1 cellular context compared by ENCODE assay signal in genomic region chr7:143290293-143290692, GRCh38.
TF ChIP-seq lines count a peak whose summit lies in the region.

No MANE protein-coding gene starts in this region.

TF ChIP-seq in WTC11, 78 proteins besides CTCF, POLR2A, EP300 and RAD21:
- TF ChIP-seq, protein P1, sequence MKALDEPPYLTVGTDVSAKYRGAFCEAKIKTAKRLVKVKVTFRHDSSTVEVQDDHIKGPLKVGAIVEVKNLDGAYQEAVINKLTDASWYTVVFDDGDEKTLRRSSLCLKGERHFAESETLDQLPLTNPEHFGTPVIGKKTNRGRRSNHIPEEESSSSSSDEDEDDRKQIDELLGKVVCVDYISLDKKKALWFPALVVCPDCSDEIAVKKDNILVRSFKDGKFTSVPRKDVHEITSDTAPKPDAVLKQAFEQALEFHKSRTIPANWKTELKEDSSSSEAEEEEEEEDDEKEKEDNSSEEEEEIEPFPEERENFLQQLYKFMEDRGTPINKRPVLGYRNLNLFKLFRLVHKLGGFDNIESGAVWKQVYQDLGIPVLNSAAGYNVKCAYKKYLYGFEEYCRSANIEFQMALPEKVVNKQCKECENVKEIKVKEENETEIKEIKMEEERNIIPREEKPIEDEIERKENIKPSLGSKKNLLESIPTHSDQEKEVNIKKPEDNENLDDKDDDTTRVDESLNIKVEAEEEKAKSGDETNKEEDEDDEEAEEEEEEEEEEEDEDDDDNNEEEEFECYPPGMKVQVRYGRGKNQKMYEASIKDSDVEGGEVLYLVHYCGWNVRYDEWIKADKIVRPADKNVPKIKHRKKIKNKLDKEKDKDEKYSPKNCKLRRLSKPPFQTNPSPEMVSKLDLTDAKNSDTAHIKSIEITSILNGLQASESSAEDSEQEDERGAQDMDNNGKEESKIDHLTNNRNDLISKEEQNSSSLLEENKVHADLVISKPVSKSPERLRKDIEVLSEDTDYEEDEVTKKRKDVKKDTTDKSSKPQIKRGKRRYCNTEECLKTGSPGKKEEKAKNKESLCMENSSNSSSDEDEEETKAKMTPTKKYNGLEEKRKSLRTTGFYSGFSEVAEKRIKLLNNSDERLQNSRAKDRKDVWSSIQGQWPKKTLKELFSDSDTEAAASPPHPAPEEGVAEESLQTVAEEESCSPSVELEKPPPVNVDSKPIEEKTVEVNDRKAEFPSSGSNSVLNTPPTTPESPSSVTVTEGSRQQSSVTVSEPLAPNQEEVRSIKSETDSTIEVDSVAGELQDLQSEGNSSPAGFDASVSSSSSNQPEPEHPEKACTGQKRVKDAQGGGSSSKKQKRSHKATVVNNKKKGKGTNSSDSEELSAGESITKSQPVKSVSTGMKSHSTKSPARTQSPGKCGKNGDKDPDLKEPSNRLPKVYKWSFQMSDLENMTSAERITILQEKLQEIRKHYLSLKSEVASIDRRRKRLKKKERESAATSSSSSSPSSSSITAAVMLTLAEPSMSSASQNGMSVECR (CRISPR knock-in tag; IDR thresholded peaks at IDR 0.05; ENCODE audit: borderline replicate concordance): no peak
- TF ChIP-seq, protein P2, sequence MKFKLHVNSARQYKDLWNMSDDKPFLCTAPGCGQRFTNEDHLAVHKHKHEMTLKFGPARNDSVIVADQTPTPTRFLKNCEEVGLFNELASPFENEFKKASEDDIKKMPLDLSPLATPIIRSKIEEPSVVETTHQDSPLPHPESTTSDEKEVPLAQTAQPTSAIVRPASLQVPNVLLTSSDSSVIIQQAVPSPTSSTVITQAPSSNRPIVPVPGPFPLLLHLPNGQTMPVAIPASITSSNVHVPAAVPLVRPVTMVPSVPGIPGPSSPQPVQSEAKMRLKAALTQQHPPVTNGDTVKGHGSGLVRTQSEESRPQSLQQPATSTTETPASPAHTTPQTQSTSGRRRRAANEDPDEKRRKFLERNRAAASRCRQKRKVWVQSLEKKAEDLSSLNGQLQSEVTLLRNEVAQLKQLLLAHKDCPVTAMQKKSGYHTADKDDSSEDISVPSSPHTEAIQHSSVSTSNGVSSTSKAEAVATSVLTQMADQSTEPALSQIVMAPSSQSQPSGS (CRISPR knock-in tag; IDR thresholded peaks at IDR 0.05; ENCODE audit: borderline replicate concordance, low read depth): no peak
- TF ChIP-seq TEAD1 (CRISPR knock-in tag; IDR thresholded peaks at IDR 0.05): no peak
- TF ChIP-seq, protein P3, sequence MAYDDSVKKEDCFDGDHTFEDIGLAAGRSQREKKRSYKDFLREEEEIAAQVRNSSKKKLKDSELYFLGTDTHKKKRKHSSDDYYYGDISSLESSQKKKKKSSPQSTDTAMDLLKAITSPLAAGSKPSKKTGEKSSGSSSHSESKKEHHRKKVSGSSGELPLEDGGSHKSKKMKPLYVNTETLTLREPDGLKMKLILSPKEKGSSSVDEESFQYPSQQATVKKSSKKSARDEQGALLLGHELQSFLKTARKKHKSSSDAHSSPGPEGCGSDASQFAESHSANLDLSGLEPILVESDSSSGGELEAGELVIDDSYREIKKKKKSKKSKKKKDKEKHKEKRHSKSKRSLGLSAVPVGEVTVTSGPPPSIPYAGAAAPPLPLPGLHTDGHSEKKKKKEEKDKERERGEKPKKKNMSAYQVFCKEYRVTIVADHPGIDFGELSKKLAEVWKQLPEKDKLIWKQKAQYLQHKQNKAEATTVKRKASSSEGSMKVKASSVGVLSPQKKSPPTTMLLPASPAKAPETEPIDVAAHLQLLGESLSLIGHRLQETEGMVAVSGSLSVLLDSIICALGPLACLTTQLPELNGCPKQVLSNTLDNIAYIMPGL (CRISPR knock-in tag; IDR thresholded peaks at IDR 0.05): no peak
- no peak for TF ChIP-seq SP1 (CRISPR knock-in tag; conservative IDR thresholded peaks at IDR 0.05)
- no peak for TF ChIP-seq JUN (CRISPR knock-in tag; IDR thresholded peaks at IDR 0.05)
- no peak for TF ChIP-seq FOXP1 (CRISPR knock-in tag; IDR thresholded peaks at IDR 0.05; ENCODE audit: borderline replicate concordance)
- TF ChIP-seq, protein P4, sequence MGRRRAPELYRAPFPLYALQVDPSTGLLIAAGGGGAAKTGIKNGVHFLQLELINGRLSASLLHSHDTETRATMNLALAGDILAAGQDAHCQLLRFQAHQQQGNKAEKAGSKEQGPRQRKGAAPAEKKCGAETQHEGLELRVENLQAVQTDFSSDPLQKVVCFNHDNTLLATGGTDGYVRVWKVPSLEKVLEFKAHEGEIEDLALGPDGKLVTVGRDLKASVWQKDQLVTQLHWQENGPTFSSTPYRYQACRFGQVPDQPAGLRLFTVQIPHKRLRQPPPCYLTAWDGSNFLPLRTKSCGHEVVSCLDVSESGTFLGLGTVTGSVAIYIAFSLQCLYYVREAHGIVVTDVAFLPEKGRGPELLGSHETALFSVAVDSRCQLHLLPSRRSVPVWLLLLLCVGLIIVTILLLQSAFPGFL (CRISPR knock-in tag; IDR thresholded peaks at IDR 0.05; ENCODE audit: borderline replicate concordance): no peak
- TF ChIP-seq, protein P5, sequence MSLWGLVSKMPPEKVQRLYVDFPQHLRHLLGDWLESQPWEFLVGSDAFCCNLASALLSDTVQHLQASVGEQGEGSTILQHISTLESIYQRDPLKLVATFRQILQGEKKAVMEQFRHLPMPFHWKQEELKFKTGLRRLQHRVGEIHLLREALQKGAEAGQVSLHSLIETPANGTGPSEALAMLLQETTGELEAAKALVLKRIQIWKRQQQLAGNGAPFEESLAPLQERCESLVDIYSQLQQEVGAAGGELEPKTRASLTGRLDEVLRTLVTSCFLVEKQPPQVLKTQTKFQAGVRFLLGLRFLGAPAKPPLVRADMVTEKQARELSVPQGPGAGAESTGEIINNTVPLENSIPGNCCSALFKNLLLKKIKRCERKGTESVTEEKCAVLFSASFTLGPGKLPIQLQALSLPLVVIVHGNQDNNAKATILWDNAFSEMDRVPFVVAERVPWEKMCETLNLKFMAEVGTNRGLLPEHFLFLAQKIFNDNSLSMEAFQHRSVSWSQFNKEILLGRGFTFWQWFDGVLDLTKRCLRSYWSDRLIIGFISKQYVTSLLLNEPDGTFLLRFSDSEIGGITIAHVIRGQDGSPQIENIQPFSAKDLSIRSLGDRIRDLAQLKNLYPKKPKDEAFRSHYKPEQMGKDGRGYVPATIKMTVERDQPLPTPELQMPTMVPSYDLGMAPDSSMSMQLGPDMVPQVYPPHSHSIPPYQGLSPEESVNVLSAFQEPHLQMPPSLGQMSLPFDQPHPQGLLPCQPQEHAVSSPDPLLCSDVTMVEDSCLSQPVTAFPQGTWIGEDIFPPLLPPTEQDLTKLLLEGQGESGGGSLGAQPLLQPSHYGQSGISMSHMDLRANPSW (CRISPR knock-in tag; conservative IDR thresholded peaks at IDR 0.05; ENCODE audit: low read depth): no peak
- TF ChIP-seq NR1H2 (CRISPR knock-in tag; IDR thresholded peaks at IDR 0.05): no peak
- no peak for TF ChIP-seq ZNF263 (CRISPR knock-in tag; IDR thresholded peaks at IDR 0.05; ENCODE audit: low read depth)
- no peak for TF ChIP-seq FOXK1 (CRISPR knock-in tag; IDR thresholded peaks at IDR 0.05)
- TF ChIP-seq EMX1 (CRISPR knock-in tag; IDR thresholded peaks at IDR 0.05): no peak
- no peak for TF ChIP-seq ATF6 (CRISPR knock-in tag; IDR thresholded peaks at IDR 0.05)
- TF ChIP-seq ZNF425 (CRISPR knock-in tag; conservative IDR thresholded peaks at IDR 0.05): no peak
- no peak for TF ChIP-seq SOX15 (CRISPR knock-in tag; IDR thresholded peaks at IDR 0.05)
- TF ChIP-seq, protein P6, sequence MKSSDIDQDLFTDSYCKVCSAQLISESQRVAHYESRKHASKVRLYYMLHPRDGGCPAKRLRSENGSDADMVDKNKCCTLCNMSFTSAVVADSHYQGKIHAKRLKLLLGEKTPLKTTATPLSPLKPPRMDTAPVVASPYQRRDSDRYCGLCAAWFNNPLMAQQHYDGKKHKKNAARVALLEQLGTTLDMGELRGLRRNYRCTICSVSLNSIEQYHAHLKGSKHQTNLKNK (CRISPR knock-in tag; IDR thresholded peaks at IDR 0.05): no peak
- TF ChIP-seq, protein P7, sequence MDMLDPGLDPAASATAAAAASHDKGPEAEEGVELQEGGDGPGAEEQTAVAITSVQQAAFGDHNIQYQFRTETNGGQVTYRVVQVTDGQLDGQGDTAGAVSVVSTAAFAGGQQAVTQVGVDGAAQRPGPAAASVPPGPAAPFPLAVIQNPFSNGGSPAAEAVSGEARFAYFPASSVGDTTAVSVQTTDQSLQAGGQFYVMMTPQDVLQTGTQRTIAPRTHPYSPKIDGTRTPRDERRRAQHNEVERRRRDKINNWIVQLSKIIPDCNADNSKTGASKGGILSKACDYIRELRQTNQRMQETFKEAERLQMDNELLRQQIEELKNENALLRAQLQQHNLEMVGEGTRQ (CRISPR knock-in tag; IDR thresholded peaks at IDR 0.05): no peak
- TF ChIP-seq ZBTB21 (CRISPR knock-in tag; IDR thresholded peaks at IDR 0.05; ENCODE audit: borderline replicate concordance): no peak
